1 cellular context compared by ENCODE assay signal in the genomic region with DNA sequence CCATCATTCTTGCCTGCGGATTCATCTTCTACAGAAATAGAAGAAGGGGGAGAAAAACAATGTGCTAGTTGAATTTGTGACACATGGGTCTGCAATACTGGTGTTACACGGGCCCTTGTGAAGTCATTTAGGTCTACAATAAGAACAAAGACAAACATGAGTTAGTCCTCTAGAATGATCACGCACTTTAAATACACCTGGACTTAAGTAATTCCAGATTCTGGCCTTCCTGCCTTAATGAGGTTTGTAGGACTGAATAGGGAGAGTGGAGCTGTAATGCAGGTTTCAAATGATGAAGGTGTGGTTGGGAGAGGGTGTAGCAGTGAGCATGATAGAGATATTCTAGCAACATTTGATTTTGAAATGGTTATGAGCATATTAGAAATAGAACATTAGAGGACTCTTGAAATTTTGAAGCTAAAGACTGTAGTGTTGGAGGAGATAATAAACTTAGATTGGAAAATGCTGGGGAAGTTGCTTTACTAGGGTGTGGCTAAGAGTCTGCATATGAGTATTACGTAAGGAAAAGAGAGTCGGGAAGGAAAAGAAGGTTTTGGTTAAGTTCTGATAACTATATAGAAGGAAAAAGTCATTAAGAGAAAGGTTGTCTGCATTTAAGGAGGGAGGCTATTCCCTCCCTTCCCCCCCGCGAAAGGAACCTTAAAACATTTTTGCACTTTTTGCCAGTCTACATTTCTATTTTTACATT.
TF ChIP-seq lines count a peak whose summit lies in the region.

No MANE protein-coding gene starts in this region.

TF ChIP-seq in HEK293, 187 proteins besides CTCF, POLR2A, EP300 and RAD21 (continued from another document):
- TF ChIP-seq, protein P1, sequence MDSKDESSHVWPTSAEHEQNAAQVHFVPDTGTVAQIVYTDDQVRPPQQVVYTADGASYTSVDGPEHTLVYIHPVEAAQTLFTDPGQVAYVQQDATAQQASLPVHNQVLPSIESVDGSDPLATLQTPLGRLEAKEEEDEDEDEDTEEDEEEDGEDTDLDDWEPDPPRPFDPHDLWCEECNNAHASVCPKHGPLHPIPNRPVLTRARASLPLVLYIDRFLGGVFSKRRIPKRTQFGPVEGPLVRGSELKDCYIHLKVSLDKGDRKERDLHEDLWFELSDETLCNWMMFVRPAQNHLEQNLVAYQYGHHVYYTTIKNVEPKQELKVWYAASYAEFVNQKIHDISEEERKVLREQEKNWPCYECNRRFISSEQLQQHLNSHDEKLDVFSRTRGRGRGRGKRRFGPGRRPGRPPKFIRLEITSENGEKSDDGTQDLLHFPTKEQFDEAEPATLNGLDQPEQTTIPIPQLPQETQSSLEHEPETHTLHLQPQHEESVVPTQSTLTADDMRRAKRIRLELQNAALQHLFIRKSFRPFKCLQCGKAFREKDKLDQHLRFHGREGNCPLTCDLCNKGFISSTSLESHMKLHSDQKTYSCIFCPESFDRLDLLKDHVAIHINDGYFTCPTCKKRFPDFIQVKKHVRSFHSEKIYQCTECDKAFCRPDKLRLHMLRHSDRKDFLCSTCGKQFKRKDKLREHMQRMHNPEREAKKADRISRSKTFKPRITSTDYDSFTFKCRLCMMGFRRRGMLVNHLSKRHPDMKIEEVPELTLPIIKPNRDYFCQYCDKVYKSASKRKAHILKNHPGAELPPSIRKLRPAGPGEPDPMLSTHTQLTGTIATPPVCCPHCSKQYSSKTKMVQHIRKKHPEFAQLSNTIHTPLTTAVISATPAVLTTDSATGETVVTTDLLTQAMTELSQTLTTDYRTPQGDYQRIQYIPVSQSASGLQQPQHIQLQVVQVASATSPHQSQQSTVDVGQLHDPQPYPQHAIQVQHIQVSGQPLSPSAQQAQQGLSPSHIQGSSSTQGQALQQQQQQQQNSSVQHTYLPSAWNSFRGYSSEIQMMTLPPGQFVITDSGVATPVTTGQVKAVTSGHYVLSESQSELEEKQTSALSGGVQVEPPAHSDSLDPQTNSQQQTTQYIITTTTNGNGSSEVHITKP (tag by site-specific recombination; IDR thresholded peaks at IDR 0.05): peak; percentile 74
- TF ChIP-seq ZNF23 (tag by site-specific recombination; IDR thresholded peaks at IDR 0.05; ENCODE audit: borderline replicate concordance): no peak
